In the genomic region with DNA sequence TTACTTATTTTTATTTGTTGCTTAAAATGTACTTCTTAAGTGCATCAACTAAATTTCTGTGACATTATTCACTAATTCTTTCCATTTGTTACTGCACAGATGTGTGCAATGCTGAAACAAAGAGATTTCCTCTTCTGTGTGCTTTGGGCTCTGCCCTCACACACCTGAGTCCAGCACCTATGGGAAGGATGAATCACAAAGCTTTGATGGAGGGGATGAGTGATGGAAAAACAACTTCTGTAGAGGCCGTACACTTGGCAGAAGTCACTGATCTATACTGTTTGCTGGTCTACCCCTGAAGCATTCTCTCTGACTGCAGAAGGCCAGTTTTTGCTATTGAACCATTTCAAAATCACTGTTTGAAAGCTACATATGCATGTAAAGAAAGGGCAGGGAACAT, we compare ENCODE assay signal across 1 cellular context.
TF ChIP-seq lines count a peak whose summit lies in the region.

No MANE protein-coding gene starts in this region.

TF ChIP-seq in K562, 482 proteins besides CTCF, POLR2A, EP300 and RAD21 (continued from another document):
- TF ChIP-seq, protein P1, sequence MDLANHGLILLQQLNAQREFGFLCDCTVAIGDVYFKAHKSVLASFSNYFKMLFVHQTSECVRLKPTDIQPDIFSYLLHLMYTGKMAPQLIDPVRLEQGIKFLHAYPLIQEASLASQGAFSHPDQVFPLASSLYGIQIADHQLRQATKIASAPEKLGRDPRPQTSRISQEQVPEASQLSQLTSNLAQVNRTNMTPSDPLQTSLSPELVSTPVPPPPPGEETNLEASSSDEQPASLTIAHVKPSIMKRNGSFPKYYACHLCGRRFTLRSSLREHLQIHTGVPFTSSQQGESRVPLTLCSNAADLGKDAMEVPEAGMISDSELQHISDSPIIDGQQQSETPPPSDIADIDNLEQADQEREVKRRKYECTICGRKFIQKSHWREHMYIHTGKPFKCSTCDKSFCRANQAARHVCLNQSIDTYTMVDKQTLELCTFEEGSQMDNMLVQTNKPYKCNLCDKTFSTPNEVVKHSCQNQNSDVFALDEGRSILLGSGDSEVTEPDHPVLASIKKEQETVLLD (IDR thresholded peaks at IDR 0.05): no peak
- TF ChIP-seq, protein P2, sequence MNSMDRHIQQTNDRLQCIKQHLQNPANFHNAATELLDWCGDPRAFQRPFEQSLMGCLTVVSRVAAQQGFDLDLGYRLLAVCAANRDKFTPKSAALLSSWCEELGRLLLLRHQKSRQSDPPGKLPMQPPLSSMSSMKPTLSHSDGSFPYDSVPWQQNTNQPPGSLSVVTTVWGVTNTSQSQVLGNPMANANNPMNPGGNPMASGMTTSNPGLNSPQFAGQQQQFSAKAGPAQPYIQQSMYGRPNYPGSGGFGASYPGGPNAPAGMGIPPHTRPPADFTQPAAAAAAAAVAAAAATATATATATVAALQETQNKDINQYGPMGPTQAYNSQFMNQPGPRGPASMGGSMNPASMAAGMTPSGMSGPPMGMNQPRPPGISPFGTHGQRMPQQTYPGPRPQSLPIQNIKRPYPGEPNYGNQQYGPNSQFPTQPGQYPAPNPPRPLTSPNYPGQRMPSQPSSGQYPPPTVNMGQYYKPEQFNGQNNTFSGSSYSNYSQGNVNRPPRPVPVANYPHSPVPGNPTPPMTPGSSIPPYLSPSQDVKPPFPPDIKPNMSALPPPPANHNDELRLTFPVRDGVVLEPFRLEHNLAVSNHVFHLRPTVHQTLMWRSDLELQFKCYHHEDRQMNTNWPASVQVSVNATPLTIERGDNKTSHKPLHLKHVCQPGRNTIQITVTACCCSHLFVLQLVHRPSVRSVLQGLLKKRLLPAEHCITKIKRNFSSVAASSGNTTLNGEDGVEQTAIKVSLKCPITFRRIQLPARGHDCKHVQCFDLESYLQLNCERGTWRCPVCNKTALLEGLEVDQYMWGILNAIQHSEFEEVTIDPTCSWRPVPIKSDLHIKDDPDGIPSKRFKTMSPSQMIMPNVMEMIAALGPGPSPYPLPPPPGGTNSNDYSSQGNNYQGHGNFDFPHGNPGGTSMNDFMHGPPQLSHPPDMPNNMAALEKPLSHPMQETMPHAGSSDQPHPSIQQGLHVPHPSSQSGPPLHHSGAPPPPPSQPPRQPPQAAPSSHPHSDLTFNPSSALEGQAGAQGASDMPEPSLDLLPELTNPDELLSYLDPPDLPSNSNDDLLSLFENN (IDR thresholded peaks at IDR 0.05; ENCODE audit: low read depth in 2 of 2, low read length in 2 of 2): no peak
- TF ChIP-seq, protein P3, sequence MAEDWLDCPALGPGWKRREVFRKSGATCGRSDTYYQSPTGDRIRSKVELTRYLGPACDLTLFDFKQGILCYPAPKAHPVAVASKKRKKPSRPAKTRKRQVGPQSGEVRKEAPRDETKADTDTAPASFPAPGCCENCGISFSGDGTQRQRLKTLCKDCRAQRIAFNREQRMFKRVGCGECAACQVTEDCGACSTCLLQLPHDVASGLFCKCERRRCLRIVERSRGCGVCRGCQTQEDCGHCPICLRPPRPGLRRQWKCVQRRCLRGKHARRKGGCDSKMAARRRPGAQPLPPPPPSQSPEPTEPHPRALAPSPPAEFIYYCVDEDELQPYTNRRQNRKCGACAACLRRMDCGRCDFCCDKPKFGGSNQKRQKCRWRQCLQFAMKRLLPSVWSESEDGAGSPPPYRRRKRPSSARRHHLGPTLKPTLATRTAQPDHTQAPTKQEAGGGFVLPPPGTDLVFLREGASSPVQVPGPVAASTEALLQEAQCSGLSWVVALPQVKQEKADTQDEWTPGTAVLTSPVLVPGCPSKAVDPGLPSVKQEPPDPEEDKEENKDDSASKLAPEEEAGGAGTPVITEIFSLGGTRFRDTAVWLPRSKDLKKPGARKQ (CRISPR knock-in tag; IDR thresholded peaks at IDR 0.05): no peak
